ENCODE assay signal across 8 cellular contexts in genomic region chr2:154375625-154376020, GRCh38.
DNase-seq lines count a peak whose midpoint lies in the region; ATAC-seq and TF ChIP-seq lines count a peak whose summit lies in the region.

No MANE protein-coding gene starts in this region.

- TF ChIP-seq CTCF in Calu3 (IDR thresholded peaks at IDR 0.05; ENCODE audit: unreplicated experiment) (peak; percentile 49), Panc1 (IDR thresholded peaks at IDR 0.05) (peak; percentile 53; the same call in 1 of the 2 replicates), fibroblast of mammary gland (conservative IDR thresholded peaks at IDR 0.05; ENCODE audit: control insufficient read depth, insufficient read depth, low read depth, low read length) (peak; percentile 43)

- H3K36me3 ChIP-seq in Panc1 (ENCODE audit: control insufficient read depth, insufficient read depth, low read length), result no peaks in the 10 kb centered on the region

- BruUV-seq in Calu3 (replicated peaks; lab: Mats Ljungman, UMichigan) (no TSS peak), Panc1 (replicated peaks; lab: Mats Ljungman, UMichigan) (no TSS peak)

- no peaks in the 10 kb centered on the region for H3K27me3 ChIP-seq in Panc1 (ENCODE audit: control insufficient read depth, insufficient read depth, low read length)

- H3K27ac ChIP-seq in Panc1 (ENCODE audit: low read length), result no peak overlapping the region

- no peaks in the 10 kb centered on the region for H3K36me3 Mint-ChIP-seq in Calu3 (ENCODE audit: insufficient read depth, unreplicated experiment)
- H3K36me3 Mint-ChIP-seq in activated naive CD4-positive, alpha-beta T cell treated with anti-CD3 and anti-CD28 coated beads for 36 hours (ENCODE audit: low read depth), result no peaks in the 10 kb centered on the region

- CTCF ChIA-PET in Calu3 (lab: Charles Lee) (interaction anchor here (1.1 to 1.5 kb wide), 2 partner anchors 588 to 605 kb away, joined by 3 read pairs; no protein-coding TSS in a partner anchor), Panc1 (lab: Charles Lee) (no interaction called here)
- CTCF ChIA-PET in activated naive CD4-positive, alpha-beta T cell treated with anti-CD3 and anti-CD28 coated beads for 36 hours (lab: Charles Lee), result no interaction called here

- H3K27ac Mint-ChIP-seq in Calu3 (ENCODE audit: unreplicated experiment), result no peak overlapping the region
- H3K27ac Mint-ChIP-seq in activated naive CD4-positive, alpha-beta T cell treated with anti-CD3 and anti-CD28 coated beads for 36 hours, result no peak overlapping the region

- ATAC-seq in Panc1, result peak; percentile 70; the same call in 1 of the 2 replicates
- ATAC-seq in HG02840 (IDR thresholded peaks at IDR 0.05; ENCODE audit: low FRiP score, unreplicated experiment), result no peak
- no peak for ATAC-seq in HG03571 (IDR thresholded peaks at IDR 0.05; ENCODE audit: unreplicated experiment)

- H3K9me3 ChIP-seq in Panc1 (ENCODE audit: control insufficient read depth, insufficient read depth, low read depth, low read length), result no peaks in the 10 kb centered on the region

- POLR2A ChIA-PET in Panc1 (lab: Charles Lee), result interaction anchor here (0.6 kb wide), 1 partner anchor 459 kb away, joined by 3 read pairs; no protein-coding TSS in a partner anchor

- H3K4me3 ChIP-seq in Panc1 (ENCODE audit: low read depth in 2 of 2, low read length in 2 of 2) (peak overlapping the region in 1 of 2 experiments; percentile 15; a peak in 2 of 4 replicates), fibroblast of mammary gland (ENCODE audit: control insufficient read depth, low read depth, low read length) (no peak overlapping the region)

- peaks cover 3% of the 10 kb centered on the region for H3K9me3 Mint-ChIP-seq in Calu3 (ENCODE audit: low read depth, unreplicated experiment)
- H3K9me3 Mint-ChIP-seq in activated naive CD4-positive, alpha-beta T cell treated with anti-CD3 and anti-CD28 coated beads for 36 hours, result no peaks in the 10 kb centered on the region

- in situ Hi-C loops in Panc1 (cut with HindIII; ENCODE audit: low pct_unique_long_range_greater_than_20kb, low sequenced_read_pairs), result no loop called here

- peak overlapping the region; percentile 51 for H3K4me3 Mint-ChIP-seq in Calu3 (ENCODE audit: low read depth, unreplicated experiment)
- H3K4me3 Mint-ChIP-seq in activated naive CD4-positive, alpha-beta T cell treated with anti-CD3 and anti-CD28 coated beads for 36 hours, result no peak overlapping the region

- intact Hi-C loops in Calu3 (cut with micrococcal nuclease; ENCODE audit: unreplicated experiment) (loop anchor here (1.0 to 10.0 kb wide), 7 partner anchors 391 to 1631 kb away; no protein-coding TSS in a partner anchor), Panc1 (cut with micrococcal nuclease; ENCODE audit: unreplicated experiment) (loop anchor here (10.0 kb wide), 2 partner anchors 831 to 1511 kb away; no protein-coding TSS in a partner anchor)
- intact Hi-C loops in activated naive CD4-positive, alpha-beta T cell treated with anti-CD3 and anti-CD28 coated beads for 36 hours (cut with micrococcal nuclease), result loop anchor here (10.0 kb wide), 1 partner anchor 1211 kb away; no protein-coding TSS in a partner anchor

- H3K27me3 Mint-ChIP-seq in Calu3 (ENCODE audit: unreplicated experiment), result no peaks in the 10 kb centered on the region
- no peaks in the 10 kb centered on the region for H3K27me3 Mint-ChIP-seq in activated naive CD4-positive, alpha-beta T cell treated with anti-CD3 and anti-CD28 coated beads for 36 hours (ENCODE audit: low read depth)

- no peaks in the 10 kb centered on the region for H3K4me1 Mint-ChIP-seq in Calu3 (ENCODE audit: low read depth, unreplicated experiment)
- no peaks in the 10 kb centered on the region for H3K4me1 Mint-ChIP-seq in activated naive CD4-positive, alpha-beta T cell treated with anti-CD3 and anti-CD28 coated beads for 36 hours (ENCODE audit: low read depth)

- no peaks in the 10 kb centered on the region for H3K4me1 ChIP-seq in Panc1 (ENCODE audit: control insufficient read depth, insufficient read depth, low read length)

- DNase-seq in Calu3 (peak; percentile 8), HuH-7 (ENCODE audit: low spot score) (peak; percentile 24), Panc1 (ENCODE audit: low read depth, low spot score) (peak; percentile 25), fibroblast of mammary gland (ENCODE audit: low read depth) (peak; percentile 77), retina (peak; percentile 76)
- DNase-seq in activated naive CD4-positive, alpha-beta T cell treated with anti-CD3 and anti-CD28 coated beads for 36 hours, result no peak
